22 cellular contexts compared by ENCODE assay signal in the genomic region with DNA sequence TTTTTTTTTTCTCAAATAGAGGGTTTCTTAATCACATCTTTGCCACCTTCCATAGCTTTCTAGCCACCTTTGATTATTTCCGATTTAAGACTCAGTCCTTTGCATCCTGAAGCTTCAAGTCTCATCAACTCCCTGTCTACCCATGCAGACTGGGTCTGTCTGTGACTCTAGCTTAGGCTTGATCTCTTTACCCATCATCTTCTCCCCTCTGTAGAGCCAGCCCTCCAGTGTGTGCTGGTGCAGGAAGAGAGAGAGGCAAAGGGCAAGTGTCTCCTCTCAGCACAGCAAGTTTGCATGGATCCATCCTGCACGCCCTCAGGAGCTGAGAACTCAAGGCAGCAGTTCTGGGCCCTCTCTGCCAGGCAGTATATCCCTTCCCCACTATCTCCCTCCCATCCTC.
"Had no signal": no experiment of that assay in that cellular context is flagged by ENCODE, and none has a peak within 500 bp of the region (broad histone marks: within the 10 kb centered on the region; RNA-seq: fewer than 3 reads in every experiment).

No MANE protein-coding gene starts in this region.

- DNase-seq: activated CD4-positive, alpha-beta T cell treated with anti-CD3 and anti-CD28 coated beads for 36 hours; activated CD4-positive, alpha-beta T cell treated with anti-CD3 and anti-CD28 coated beads, Interleukin-2, amount 50 U/mL, for 4 hours; activated CD8-positive, alpha-beta memory T cell treated with anti-CD3 and anti-CD28 coated beads for 24 hours; activated CD8-positive, alpha-beta memory T cell treated with anti-CD3 and anti-CD28 coated beads, Interleukin-2, amount 50 U/mL, for 4 hours; activated naive CD4-positive, alpha-beta T cell treated with anti-CD3 and anti-CD28 coated beads for 36 hours; activated T-cell treated with anti-CD3 and anti-CD28 coated beads, Interleukin-2, amount 50 U/mL, for 24 hours; body of pancreas; cortex of kidney; head of caudate nucleus; left ventricle myocardium superior; mammary epithelial cell; stimulated activated CD4-positive, alpha-beta T cell treated with anti-CD3 and anti-CD28 coated beads, Interleukin-4, amount 100 ng/mL, for 1 hour; stimulated activated naive CD8-positive, alpha-beta T cell treated with anti-CD3 and anti-CD28 coated beads, Interleukin-15, Interleukin-2, amounts not matched to agents 100 U/mL and 50 U/mL, for 24 hours; T1000; upper lobe of left lung had no signal

- H3K9me3 Mint-ChIP-seq: activated naive CD4-positive, alpha-beta T cell treated with anti-CD3 and anti-CD28 coated beads for 36 hours; activated T-cell treated with anti-CD3 and anti-CD28 coated beads, Interleukin-2, amount 50 U/mL, for 24 hours; natural killer cell treated with Interleukin-12 subunit alpha and Interleukin-12 subunit beta and Interleukin-15 and Interleukin-18, amount 100 ng/mL, for 72 hours; T-helper 1 cell treated with Interleukin-12 subunit alpha and Interleukin-12 subunit beta and Interleukin-4 antibody, amounts not matched to agents 30 μg/mL and 1 μg/mL, for 36 hours; WTC11 had no signal

- H3K36me3 Mint-ChIP-seq: natural killer cell treated with Interleukin-12 subunit alpha and Interleukin-12 subunit beta and Interleukin-15 and Interleukin-18, amount 100 ng/mL, for 72 hours; WTC11 had no signal

- ATAC-seq: activated CD4-positive, alpha-beta T cell treated with anti-CD3 and anti-CD28 coated beads for 36 hours; body of pancreas; gastroesophageal sphincter; left ventricle myocardium superior; natural killer cell treated with Interleukin-12 subunit alpha and Interleukin-12 subunit beta and Interleukin-15 and Interleukin-18, amount 100 ng/mL, for 72 hours; stimulated activated naive CD8-positive, alpha-beta T cell treated with anti-CD3 and anti-CD28 coated beads, Interleukin-15, Interleukin-2, amounts not matched to agents 100 U/mL and 50 U/mL, for 24 hours; WTC11 had no signal

- H3K27ac Mint-ChIP-seq: activated CD4-positive, alpha-beta T cell treated with anti-CD3 and anti-CD28 coated beads for 36 hours; activated naive CD4-positive, alpha-beta T cell treated with anti-CD3 and anti-CD28 coated beads for 36 hours; activated T-cell treated with anti-CD3 and anti-CD28 coated beads, Interleukin-2, amount 50 U/mL, for 24 hours; natural killer cell treated with Interleukin-12 subunit alpha and Interleukin-12 subunit beta and Interleukin-15 and Interleukin-18, amount 100 ng/mL, for 72 hours; T-helper 1 cell treated with Interleukin-12 subunit alpha and Interleukin-12 subunit beta and Interleukin-4 antibody, amounts not matched to agents 30 μg/mL and 1 μg/mL, for 36 hours; WTC11 had no signal

- H3K4me3 ChIP-seq: body of pancreas, cardiac muscle cell, gastroesophageal sphincter, upper lobe of left lung had no signal

- H3K27me3 ChIP-seq: body of pancreas, gastroesophageal sphincter had no signal

- H3K36me3 ChIP-seq: cardiac muscle cell, gastroesophageal sphincter, upper lobe of left lung had no signal

- H3K9me3 ChIP-seq: body of pancreas, gastroesophageal sphincter, upper lobe of left lung had no signal

- H3K4me3 Mint-ChIP-seq: activated CD4-positive, alpha-beta T cell treated with anti-CD3 and anti-CD28 coated beads for 36 hours; activated naive CD4-positive, alpha-beta T cell treated with anti-CD3 and anti-CD28 coated beads for 36 hours; activated T-cell treated with anti-CD3 and anti-CD28 coated beads, Interleukin-2, amount 50 U/mL, for 24 hours; natural killer cell treated with Interleukin-12 subunit alpha and Interleukin-12 subunit beta and Interleukin-15 and Interleukin-18, amount 100 ng/mL, for 72 hours; T-helper 1 cell treated with Interleukin-12 subunit alpha and Interleukin-12 subunit beta and Interleukin-4 antibody, amounts not matched to agents 30 μg/mL and 1 μg/mL, for 36 hours; WTC11 had no signal

- H3K27ac ChIP-seq: body of pancreas, cardiac muscle cell, epithelial cell of prostate, upper lobe of left lung had no signal

- FAIRE-seq: islet of Langerhans had no signal
